Comparison of ENCODE assay signal across 28 cellular contexts in genomic region chr5:69485471-69485870, GRCh38.
"Had no signal": no experiment of that assay in that cellular context is flagged by ENCODE, and none has a peak within 500 bp of the region (broad histone marks: within the 10 kb centered on the region; RNA-seq: fewer than 3 reads in every experiment).

No MANE protein-coding gene starts in this region.

- ATAC-seq: activated CD4-positive, alpha-beta T cell treated with anti-CD3 and anti-CD28 coated beads for 36 hours; body of pancreas; gastrocnemius medialis; left cardiac atrium; naive thymus-derived CD4-positive, alpha-beta T cell; right cardiac atrium had no signal

- H3K4me3 ChIP-seq: adrenal gland, body of pancreas, colonic mucosa, gastrocnemius medialis, hepatocyte, spleen, transverse colon had no signal

- H3K27ac ChIP-seq: adrenal gland, colonic mucosa, gastrocnemius medialis, hepatocyte, parathyroid adenoma, spleen, transverse colon had no signal

- H3K27me3 ChIP-seq: adrenal gland, body of pancreas, colonic mucosa, hepatocyte, transverse colon had no signal

- H3K9me3 Mint-ChIP-seq: activated naive CD4-positive, alpha-beta T cell treated with anti-CD3 and anti-CD28 coated beads for 36 hours; activated naive CD8-positive, alpha-beta T cell treated with anti-CD3 and anti-CD28 coated beads for 36 hours; activated T-helper 1 cell treated with anti-CD3 and anti-CD28 coated beads, Interleukin-12 subunit alpha, Interleukin-12 subunit beta, Interleukin-2, Interleukin-4 antibody, amounts not matched to agents 30 ng/mL and 10 ng/mL and 1 ng/mL, durations not matched to agents 14 hours and 24 hours and 36 hours; naive thymus-derived CD4-positive, alpha-beta T cell; neural crest cell; T-helper 2 cell treated with Interferon-gamma antibody and Interleukin-4, amounts not matched to agents 5 μg/mL and 100 μg/mL, for 36 hours had no signal

- H3K9ac ChIP-seq: parathyroid adenoma had no signal

- H3K27ac Mint-ChIP-seq: activated CD4-positive, alpha-beta T cell treated with anti-CD3 and anti-CD28 coated beads for 36 hours; activated naive CD4-positive, alpha-beta T cell treated with anti-CD3 and anti-CD28 coated beads for 36 hours; activated naive CD8-positive, alpha-beta T cell treated with anti-CD3 and anti-CD28 coated beads for 36 hours; activated T-helper 1 cell treated with anti-CD3 and anti-CD28 coated beads, Interleukin-12 subunit alpha, Interleukin-12 subunit beta, Interleukin-2, Interleukin-4 antibody, amounts not matched to agents 30 ng/mL and 10 ng/mL and 1 ng/mL, durations not matched to agents 14 hours and 24 hours and 36 hours; naive thymus-derived CD4-positive, alpha-beta T cell; T-helper 2 cell treated with Interferon-gamma antibody and Interleukin-4, amounts not matched to agents 5 μg/mL and 100 μg/mL, for 36 hours had no signal

- H3K36me3 Mint-ChIP-seq: activated naive CD8-positive, alpha-beta T cell treated with anti-CD3 and anti-CD28 coated beads for 36 hours; naive thymus-derived CD4-positive, alpha-beta T cell had no signal

- H3K4me2 ChIP-seq: hepatocyte had no signal

- DNase-seq: activated CD4-positive, alpha-beta T cell treated with anti-CD3 and anti-CD28 coated beads for 36 hours; activated CD4-positive, CD25-positive, alpha-beta regulatory T cell; activated CD8-positive, alpha-beta memory T cell treated with anti-CD3 and anti-CD28 coated beads for 24 hours; activated effector memory CD4-positive, alpha-beta T cell treated with anti-CD3 and anti-CD28 coated beads, Interleukin-2, amount 50 U/mL, for 16 hours; activated naive CD4-positive, alpha-beta T cell treated with anti-CD3 and anti-CD28 coated beads for 36 hours; activated naive CD8-positive, alpha-beta T cell treated with anti-CD3 and anti-CD28 coated beads for 36 hours; adrenal gland; aorta; body of pancreas; cerebellar nuclear complex; colonic mucosa; effector CD8-positive, alpha-beta T cell; erythroblast; gastrocnemius medialis; left cardiac atrium; mammary epithelial cell; midbrain; naive thymus-derived CD4-positive, alpha-beta T cell; nucleus accumbens; right cardiac atrium; spleen; stimulated activated naive CD4-positive, alpha-beta T cell treated with Interleukin-2 at 50 U/mL for 16 hours; transverse colon had no signal

- H3K4me3 Mint-ChIP-seq: activated CD4-positive, alpha-beta T cell treated with anti-CD3 and anti-CD28 coated beads for 36 hours; activated naive CD4-positive, alpha-beta T cell treated with anti-CD3 and anti-CD28 coated beads for 36 hours; activated naive CD8-positive, alpha-beta T cell treated with anti-CD3 and anti-CD28 coated beads for 36 hours; activated T-helper 1 cell treated with anti-CD3 and anti-CD28 coated beads, Interleukin-12 subunit alpha, Interleukin-12 subunit beta, Interleukin-2, Interleukin-4 antibody, amounts not matched to agents 30 ng/mL and 10 ng/mL and 1 ng/mL, durations not matched to agents 14 hours and 24 hours and 36 hours; naive thymus-derived CD4-positive, alpha-beta T cell; neural crest cell; T-helper 2 cell treated with Interferon-gamma antibody and Interleukin-4, amounts not matched to agents 5 μg/mL and 100 μg/mL, for 36 hours had no signal

- H3K4me1 ChIP-seq: adrenal gland, colonic mucosa, gastrocnemius medialis, parathyroid adenoma, transverse colon had no signal

- H3K36me3 ChIP-seq: adrenal gland, colonic mucosa, gastrocnemius medialis, spleen, transverse colon had no signal

- H3K9me3 ChIP-seq: adrenal gland, body of pancreas, colonic mucosa, gastrocnemius medialis, spleen, transverse colon had no signal

- H3K4me1 Mint-ChIP-seq: activated CD4-positive, alpha-beta T cell treated with anti-CD3 and anti-CD28 coated beads for 36 hours; activated naive CD8-positive, alpha-beta T cell treated with anti-CD3 and anti-CD28 coated beads for 36 hours; neural crest cell had no signal

- H3K79me2 ChIP-seq: hepatocyte, parathyroid adenoma had no signal
